ENCODE assay signal across 31 cellular contexts in genomic region chr9:25048098-25048497, GRCh38.
"Had no signal": no experiment of that assay in that cellular context is flagged by ENCODE, and none has a peak within 500 bp of the region (broad histone marks: within the 10 kb centered on the region; RNA-seq: fewer than 3 reads in every experiment).

No MANE protein-coding gene starts in this region.

- DNase-seq: activated CD4-positive, alpha-beta memory T cell treated with anti-CD3 and anti-CD28 coated beads, Interleukin-2, amount 10 ng/mL, durations not matched to agents 7 days and 5 days; activated CD4-positive, alpha-beta T cell treated with anti-CD3 and anti-CD28 coated beads for 1 hour; activated CD4-positive, alpha-beta T cell treated with anti-CD3 and anti-CD28 coated beads for 36 hours; activated CD4-positive, alpha-beta T cell treated with anti-CD3 and anti-CD28 coated beads for 48 hours; activated CD4-positive, alpha-beta T cell treated with anti-CD3 and anti-CD28 coated beads, Interleukin-2, amount 10 ng/mL, durations not matched to agents 7 days and 5 days; activated CD4-positive, alpha-beta T cell treated with anti-CD3 and anti-CD28 coated beads, Interleukin-2, amount 50 U/mL, for 48 hours; activated CD4-positive, CD25-positive, alpha-beta regulatory T cell; activated CD8-positive, alpha-beta memory T cell treated with anti-CD3 and anti-CD28 coated beads for 24 hours; activated CD8-positive, alpha-beta memory T cell treated with anti-CD3 and anti-CD28 coated beads, Interleukin-2, amount 10 ng/mL, durations not matched to agents 7 days and 5 days; activated CD8-positive, alpha-beta memory T cell treated with anti-CD3 and anti-CD28 coated beads, Interleukin-2, amount 50 U/mL, for 48 hours; activated CD8-positive, alpha-beta T cell treated with anti-CD3 and anti-CD28 coated beads, Interleukin-2, amount 10 ng/mL, durations not matched to agents 7 days and 5 days; activated effector memory CD4-positive, alpha-beta T cell treated with Interleukin-2 at 50 U/mL for 16 hours; activated gamma-delta T cell; activated naive CD4-positive, alpha-beta T cell treated with anti-CD3 and anti-CD28 coated beads, Interleukin-2, amount 10 ng/mL, durations not matched to agents 7 days and 5 days; activated naive CD4-positive, alpha-beta T cell treated with Interleukin-2 at 50 U/mL for 16 hours; activated naive CD8-positive, alpha-beta T cell treated with anti-CD3 and anti-CD28 coated beads, Interleukin-2, amount 10 ng/mL, durations not matched to agents 7 days and 5 days; activated naive CD8-positive, alpha-beta T cell treated with anti-CD3 and anti-CD28 coated beads, Interleukin-2, amount 50 U/mL, for 24 hours; activated T-cell treated with anti-CD3 and anti-CD28 coated beads, Interleukin-2, amount 50 U/mL, for 24 hours; activated T-cell treated with anti-CD3 and anti-CD28 coated beads, Interleukin-2, amount 50 U/mL, for 48 hours; amygdala; anterior cingulate cortex; caudate nucleus; cerebellar nuclear complex; T-helper 1 cell; T-helper 2 cell; T-helper 9 cell; WERI-Rb-1 had no signal

- H3K27me3 ChIP-seq: ascending aorta, cardiac muscle cell had no signal

- H3K4me1 ChIP-seq: ascending aorta had no signal

- H3K27ac ChIP-seq: ascending aorta, cardiac muscle cell, WERI-Rb-1 had no signal

- H3K36me3 ChIP-seq: ascending aorta, cardiac muscle cell, WERI-Rb-1 had no signal

- H3K4me3 ChIP-seq: ascending aorta, cardiac muscle cell had no signal

- ATAC-seq: activated CD4-positive, alpha-beta T cell treated with anti-CD3 and anti-CD28 coated beads for 36 hours; activated CD4-positive, CD25-positive, alpha-beta regulatory T cell treated with anti-CD3 and anti-CD28 coated beads, Interleukin-2, amount 50 U/mL, for 24 hours; activated CD8-positive, alpha-beta memory T cell treated with anti-CD3 and anti-CD28 coated beads, Interleukin-2, amount 10 ng/mL, durations not matched to agents 7 days and 5 days; activated CD8-positive, alpha-beta T cell treated with anti-CD3 and anti-CD28 coated beads, Interleukin-2, amount 10 ng/mL, durations not matched to agents 7 days and 5 days; activated naive CD8-positive, alpha-beta T cell treated with anti-CD3 and anti-CD28 coated beads, Interleukin-2, amount 50 U/mL, for 24 hours; WTC11 had no signal
